ENCODE assay signal across 8 cellular contexts in the genomic region with DNA sequence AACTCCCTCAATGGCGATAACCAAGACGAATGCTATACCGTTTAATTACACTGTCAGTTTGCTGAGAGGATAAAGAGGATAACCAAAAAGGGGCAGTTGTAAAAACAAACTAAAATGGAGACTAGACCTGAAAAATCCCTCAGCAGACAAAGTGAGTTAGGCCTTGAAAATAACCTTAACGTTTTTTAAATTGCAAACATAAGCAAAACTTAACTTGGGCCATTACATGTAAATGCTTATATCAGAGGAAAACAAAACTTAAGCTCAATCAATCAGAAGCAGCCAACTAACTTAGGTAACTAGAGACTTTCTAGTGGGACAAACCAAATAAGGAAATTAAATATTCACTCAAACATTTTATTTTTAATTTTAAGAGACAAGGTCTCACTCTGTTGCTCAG.
"Had no signal": no experiment of that assay in that cellular context is flagged by ENCODE, and none has a peak within 500 bp of the region (broad histone marks: within the 10 kb centered on the region; RNA-seq: fewer than 3 reads in every experiment).

No MANE protein-coding gene starts in this region.

- H2AFZ ChIP-seq: GM23338 had no signal

- H3K4me2 ChIP-seq: GM23338 had no signal

- H3K27ac ChIP-seq: HL-60 had no signal

- H3K4me3 ChIP-seq: GM23338 had no signal

- H3K27me3 Mint-ChIP-seq: IgD-negative memory B cell had no signal

- ATAC-seq: GM23338 had no signal

- DNase-seq: H9, HCEC 1CT, KG1 had no signal

- H3K4me3 Mint-ChIP-seq: GM23338, H9, IgD-negative memory B cell had no signal

- FAIRE-seq: H1, H54 had no signal

- H3K27ac Mint-ChIP-seq: GM23338, H9, IgD-negative memory B cell had no signal

- H3K9me3 Mint-ChIP-seq: GM23338, H9 had no signal
